In genomic region chr5:157670662-157671591, GRCh38 we compare ENCODE assay signal across 9 cellular contexts. TPM values are rescaled to one million over a fixed set of nuclear protein-coding genes. Genes with fewer than 3 reads are reported as not detected.
DNase-seq lines count a peak whose midpoint lies in the region; ATAC-seq and TF ChIP-seq lines count a peak whose summit lies in the region.
"Had no signal": no experiment of that assay in that cellular context is flagged by ENCODE, and none has a peak within 500 bp of the region (broad histone marks: within the 10 kb centered on the region; RNA-seq: fewer than 3 reads in every experiment).

Gene C5orf52 (plus strand): TSS chr5:157671533. CDS start chr5:157671615, 82 bp downstream.

- CTCF ChIA-PET in activated CD4-positive, alpha-beta memory T cell treated with anti-CD3 and anti-CD28 coated beads for 36 hours (lab: Charles Lee), result interaction anchor here (0.6 to 4.7 kb wide), 5 partner anchors 47 to 239 kb away, joined by 3 to 57 read pairs (median 4); partner anchors contain the start of gene LSM11

- no peak for TF ChIP-seq EP300 in esophagus muscularis mucosa (IDR thresholded peaks at IDR 0.05)

- no peak within 1 kb of the TSS for H3K27ac ChIP-seq in esophagus muscularis mucosa (replicated peaks in 1 of 4)

- no peaks in the 10 kb centered on the region for H3K9me3 Mint-ChIP-seq in activated CD4-positive, alpha-beta memory T cell treated with anti-CD3 and anti-CD28 coated beads for 36 hours
- H3K9me3 Mint-ChIP-seq in naive thymus-derived CD8-positive, alpha-beta T cell, result peaks cover 0 to 9% (median under 1%) of the 10 kb centered on the region in 9 donors

- H3K27me3 Mint-ChIP-seq in activated CD4-positive, alpha-beta memory T cell treated with anti-CD3 and anti-CD28 coated beads for 36 hours, result peaks cover 5% of the 10 kb centered on the region
- peaks cover 28 to 60% (median 38%) of the 10 kb centered on the region in 5 donors for H3K27me3 Mint-ChIP-seq in naive thymus-derived CD8-positive, alpha-beta T cell

- no peaks in the 10 kb centered on the region for H3K36me3 Mint-ChIP-seq in activated CD4-positive, alpha-beta memory T cell treated with anti-CD3 and anti-CD28 coated beads for 36 hours
- H3K36me3 Mint-ChIP-seq in naive thymus-derived CD8-positive, alpha-beta T cell, result peaks cover 0 to 4% (median 4%) of the 10 kb centered on the region in 3 donors

- H3K27me3 ChIP-seq in esophagus muscularis mucosa, result peaks cover 0 to 26% (median 4%) of the 10 kb centered on the region in 4 donors

- peak within 1 kb of the TSS; percentile 77 for H3K4me3 Mint-ChIP-seq in activated CD4-positive, alpha-beta memory T cell treated with anti-CD3 and anti-CD28 coated beads for 36 hours
- peak within 1 kb of the TSS; percentile 73 to 89 (median 81) for H3K4me3 Mint-ChIP-seq in naive thymus-derived CD8-positive, alpha-beta T cell

- no peaks in the 10 kb centered on the region for H3K36me3 ChIP-seq in esophagus muscularis mucosa

- WGBS in esophagus muscularis mucosa, result 9% methylated on average over 18 of the region's 59 CpGs

- no peak for TF ChIP-seq POLR2A in esophagus muscularis mucosa (IDR thresholded peaks at IDR 0.05; ENCODE audit: low read depth)

- H3K4me3 ChIP-seq in GM12864 (ENCODE audit: low read depth, low read length), result peak within 1 kb of the TSS; percentile 58
- H3K4me3 ChIP-seq in esophagus muscularis mucosa, result peak within 1 kb of the TSS; percentile 60 to 79 (median 64)

- ATAC-seq in naive thymus-derived CD8-positive, alpha-beta T cell, result peak; percentile 20 to 62
- ATAC-seq in HG03196 (IDR thresholded peaks at IDR 0.05; ENCODE audit: unreplicated experiment) (no peak), GM18873 (IDR thresholded peaks at IDR 0.05; ENCODE audit: low FRiP score, unreplicated experiment) (no peak)

- DNase-seq in GM12864 (ENCODE audit: low read depth) (peak; percentile 16), HS-5 (ENCODE audit: low read depth) (peak; percentile 3), esophagus muscularis mucosa (ENCODE audit: extremely low spot score) (peak; percentile 88), NCI-H187 treated with DMSO at 0.1 percent for 48 hours (lab: John Stamatoyannopoulos, UW) (no peak)
- DNase-seq in activated CD4-positive, alpha-beta memory T cell treated with anti-CD3 and anti-CD28 coated beads for 36 hours, result peak; percentile 39
- no peak for DNase-seq in naive thymus-derived CD8-positive, alpha-beta T cell

- POLR2A ChIA-PET in activated CD4-positive, alpha-beta memory T cell treated with anti-CD3 and anti-CD28 coated beads for 36 hours (lab: Charles Lee), result no interaction called here
- POLR2A ChIA-PET in naive thymus-derived CD8-positive, alpha-beta T cell (lab: Charles Lee), result interaction anchor here (0.5 kb wide), 1 partner anchor 139 kb away, joined by 4 read pairs; no protein-coding TSS in a partner anchor

- H3K27ac Mint-ChIP-seq in activated CD4-positive, alpha-beta memory T cell treated with anti-CD3 and anti-CD28 coated beads for 36 hours, result peak within 1 kb of the TSS; percentile 47
- H3K27ac Mint-ChIP-seq in naive thymus-derived CD8-positive, alpha-beta T cell, result peak within 1 kb of the TSS in 3 of 10 donors; percentile 48 to 59 (median 49)

- intact Hi-C loops in activated CD4-positive, alpha-beta memory T cell treated with anti-CD3 and anti-CD28 coated beads for 36 hours (cut with micrococcal nuclease), result loop anchor here (5.0 kb wide), 1 partner anchor 119 kb away; no protein-coding TSS in a partner anchor
- intact Hi-C loops in esophagus muscularis mucosa (cut with DNase I), result loop anchor here (5.0 kb wide), 1 partner anchor 46 kb away; no protein-coding TSS in a partner anchor

- peaks cover 20% of the 10 kb centered on the region for H3K4me1 Mint-ChIP-seq in activated CD4-positive, alpha-beta memory T cell treated with anti-CD3 and anti-CD28 coated beads for 36 hours (ENCODE audit: low read depth)
- H3K4me1 Mint-ChIP-seq in naive thymus-derived CD8-positive, alpha-beta T cell, result peaks cover 20 to 28% (median 24%) of the 10 kb centered on the region in 4 donors

- H3K9me3 ChIP-seq in esophagus muscularis mucosa, result no peaks in the 10 kb centered on the region

- TF ChIP-seq CTCF in GM12864 (IDR thresholded peaks at IDR 0.05; ENCODE audit: low read depth, low read length, missing control alignments) (no peak), esophagus muscularis mucosa (IDR thresholded peaks at IDR 0.05) (no peak)

- peaks cover 13 to 16% (median 15%) of the 10 kb centered on the region in 4 donors for H3K4me1 ChIP-seq in esophagus muscularis mucosa

RNA-seq across cellular contexts. Expression of gene C5orf52, which starts in this region (rescaled TPM):
- not detected for total RNA-seq in activated CD4-positive, alpha-beta memory T cell treated with anti-CD3 and anti-CD28 coated beads for 36 hours
- not detected for total RNA-seq in esophagus muscularis mucosa
- not detected for total RNA-seq in naive thymus-derived CD8-positive, alpha-beta T cell
- polyA plus RNA-seq in naive thymus-derived CD8-positive, alpha-beta T cell, result not detected
- total RNA-seq: SK-MEL-5 had no signal

Comparison
In these comparisons a context has a peak if more than half of its experiments do, and no peak if none do; other contexts are left out.
1. Peak in DNase-seq in activated CD4-positive, alpha-beta memory T cell treated with anti-CD3 and anti-CD28 coated beads for 36 hours; RNA of the gene not detected or under 1 TPM.
2. Peak in DNase-seq and H3K4me3 ChIP-seq in esophagus muscularis mucosa; RNA of the gene not detected or under 1 TPM.
3. Peak in ATAC-seq in naive thymus-derived CD8-positive, alpha-beta T cell; RNA of the gene not detected or under 1 TPM.
4. DNase-seq: peak in GM12864 (single experiment) and HS-5 (single experiment); none in naive thymus-derived CD8-positive, alpha-beta T cell (0 of 10) and NCI-H187 treated with DMSO at 0.1 percent for 48 hours (single experiment).